Comparison of ENCODE assay signal across 9 cellular contexts in the genomic region with DNA sequence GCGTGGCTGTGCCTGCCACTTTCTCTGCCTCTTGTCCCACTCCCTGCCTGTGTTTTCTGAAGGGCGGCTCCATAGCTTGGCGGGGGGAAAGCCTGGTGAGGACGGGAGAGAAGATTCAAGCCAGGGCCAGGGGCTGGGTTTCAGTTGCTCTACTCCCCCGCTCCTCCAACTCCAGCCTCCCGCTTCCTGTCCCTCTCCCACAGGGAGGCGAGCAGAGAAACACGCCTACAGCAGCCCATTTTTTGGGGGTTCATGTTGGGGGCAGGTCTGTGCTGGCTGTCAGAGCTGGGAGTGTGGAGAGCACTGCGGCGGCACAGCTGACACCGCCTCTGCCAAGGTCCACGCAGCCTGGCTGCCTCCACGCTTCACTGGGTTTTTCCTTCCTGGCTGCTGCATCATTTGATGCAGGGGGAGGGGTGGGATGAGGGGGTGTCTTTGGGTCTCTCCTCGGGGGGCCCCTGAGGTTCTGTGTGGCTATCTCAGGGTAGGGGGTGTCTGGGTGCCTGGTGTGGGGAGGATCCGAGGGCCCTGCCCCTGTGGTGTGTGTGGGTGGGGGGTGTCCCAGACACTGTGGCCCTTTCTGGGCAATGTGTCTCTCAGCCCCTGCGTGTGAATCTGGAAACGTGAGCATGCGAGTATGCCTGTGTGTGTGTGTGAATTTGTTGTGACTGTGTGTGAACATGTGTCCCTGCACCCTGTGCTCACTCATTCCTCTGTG. TPM values are rescaled to one million over a fixed set of nuclear protein-coding genes. Genes with fewer than 3 reads are reported as not detected.
DNase-seq lines count a peak whose midpoint lies in the region; ATAC-seq and TF ChIP-seq lines count a peak whose summit lies in the region.
"Had no signal": no experiment of that assay in that cellular context is flagged by ENCODE, and none has a peak within 500 bp of the region (broad histone marks: within the 10 kb centered on the region; RNA-seq: fewer than 3 reads in every experiment).

No MANE protein-coding gene starts in this region.

- H3K27me3 Mint-ChIP-seq in MCF 10A (ENCODE audit: insufficient read depth, unreplicated experiment): no peaks in the 10 kb centered on the region
- H3K27me3 Mint-ChIP-seq in effector memory CD8-positive, alpha-beta T cell: peaks cover 37 to 76% of the 10 kb centered on the region in 2 donors

- in situ Hi-C loops in mammary epithelial cell (cut with MboI; ENCODE audit: low sequenced_read_pairs in 2 of 2): no loop called here

- no peak for TF ChIP-seq CTCF in MCF 10A (IDR thresholded peaks at IDR 0.05; ENCODE audit: unreplicated experiment)
- TF ChIP-seq CTCF in mammary epithelial cell (conservative IDR thresholded peaks at IDR 0.05 in 1 of 2, IDR thresholded peaks at IDR 0.05 in 1 of 2; ENCODE audit: extremely low read depth in 1 of 2, insufficient read depth in 1 of 2, low read depth in 1 of 2, low read length in 2 of 2): no peak
- TF ChIP-seq CTCF in hepatocyte (IDR thresholded peaks at IDR 0.05; ENCODE audit: poor library complexity): no peak
- no peak for TF ChIP-seq CTCF in thyroid gland (IDR thresholded peaks at IDR 0.05)
- TF ChIP-seq CTCF in colonic mucosa (IDR thresholded peaks at IDR 0.05): no peak

- TF ChIP-seq POLR2A in thyroid gland (IDR thresholded peaks at IDR 0.05): peak; percentile 6 to 53

- no peaks in the 10 kb centered on the region for H3K9me3 Mint-ChIP-seq in MCF 10A (ENCODE audit: unreplicated experiment)
- no peaks in the 10 kb centered on the region for H3K9me3 Mint-ChIP-seq in effector memory CD8-positive, alpha-beta T cell

- H4K20me1 ChIP-seq in mammary epithelial cell (ENCODE audit: insufficient read depth, low read length): no peaks in the 10 kb centered on the region
- H4K20me1 ChIP-seq in hepatocyte (ENCODE audit: insufficient read depth, poor library complexity, severe bottlenecking): no peaks in the 10 kb centered on the region

- dilution Hi-C loops in mammary epithelial cell (cut with HindIII; ENCODE audit: low sequenced_read_pairs): no loop called here

- no peak for ATAC-seq in effector memory CD8-positive, alpha-beta T cell (replicated peaks)
- ATAC-seq in HG02588 (IDR thresholded peaks at IDR 0.05; ENCODE audit: unreplicated experiment): no peak

- H3K9ac ChIP-seq in mammary epithelial cell (ENCODE audit: insufficient read depth, low read length): no peak overlapping the region
- H3K9ac ChIP-seq in colonic mucosa (ENCODE audit: low read depth in 2 of 2, low read length in 2 of 2): peak overlapping the region in 1 of 2 donors; percentile 2

- H3K79me2 ChIP-seq in mammary epithelial cell (ENCODE audit: insufficient read depth, low read length): no peaks in the 10 kb centered on the region
- H3K79me2 ChIP-seq in hepatocyte: no peaks in the 10 kb centered on the region

- POLR2A ChIA-PET in MCF 10A (lab: Yijun Ruan, JAX): interaction anchor here (2.1 kb wide), 1 partner anchor 10 kb away, joined by 10 read pairs; a partner anchor contains a TSS

- peak overlapping the region; percentile 68 for H3K27ac Mint-ChIP-seq in MCF 10A (ENCODE audit: low read depth, unreplicated experiment)
- no peak overlapping the region for H3K27ac Mint-ChIP-seq in effector memory CD8-positive, alpha-beta T cell

- H3K4me1 ChIP-seq in mammary epithelial cell (ENCODE audit: insufficient read depth, low read length) (peaks cover 36% of the 10 kb centered on the region), SJCRH30 (peaks cover 80% of the 10 kb centered on the region), hepatocyte (ENCODE audit: insufficient read depth) (peaks cover 13% of the 10 kb centered on the region), thyroid gland (peaks cover 37 to 48% of the 10 kb centered on the region in 2 donors), colonic mucosa (no peaks in the 10 kb centered on the region)

- 68% methylated on average over 8 of the region's 18 CpGs for WGBS in mammary epithelial cell (ENCODE audit: low coverage, missing lambda C conversion rate)
- WGBS in hepatocyte (ENCODE audit: low lambda C conversion rate, missing lambda C conversion rate): 71% methylated on average over 18 of the region's 18 CpGs
- WGBS in thyroid gland, 2 donors: 14 to 23% methylated on average over 11 to 15 of the region's 18 CpGs

- CTCF ChIA-PET in MCF 10A (lab: Yijun Ruan, JAX) (interaction anchor here (2.1 kb wide), 1 partner anchor 77 kb away, joined by 6 read pairs; no protein-coding TSS in a partner anchor), mammary epithelial cell (lab: Charles Lee; ENCODE audit: low non-redundant PET) (no interaction called here)

- no peak overlapping the region for H3K27ac ChIP-seq in mammary epithelial cell (ENCODE audit: insufficient read depth, low read depth, low read length)
- H3K27ac ChIP-seq in SJCRH30: peak overlapping the region; percentile 89
- peak overlapping the region; percentile 27 for H3K27ac ChIP-seq in hepatocyte
- H3K27ac ChIP-seq in thyroid gland: peak overlapping the region; percentile 88 to 93 (median 91)
- H3K27ac ChIP-seq in colonic mucosa: no peak overlapping the region

- H3K9me3 ChIP-seq in mammary epithelial cell (replicated peaks; ENCODE audit: insufficient read depth, low read length) (no peaks in the 10 kb centered on the region), SJCRH30 (replicated peaks) (no peaks in the 10 kb centered on the region), hepatocyte (ENCODE audit: low read depth) (no peaks in the 10 kb centered on the region), thyroid gland (no peaks in the 10 kb centered on the region), colonic mucosa (no peaks in the 10 kb centered on the region)
- H3K9me3 ChIP-seq: tibial artery had no signal

- no TSS peak for BruUV-seq in MCF 10A (replicated peaks; lab: Mats Ljungman, UMichigan)
- BruUV-seq in mammary epithelial cell (replicated peaks; lab: Mats Ljungman, UMichigan): no TSS peak

- DNase-seq in MCF 10A (ENCODE audit: unreplicated experiment): no peak
- DNase-seq in mammary epithelial cell: no peak
- DNase-seq in SJCRH30: peak; percentile 60 to 62
- no peak for DNase-seq in hepatocyte (ENCODE audit: low spot score)
- peak; percentile 82 to 85 for DNase-seq in thyroid gland
- DNase-seq in effector memory CD8-positive, alpha-beta T cell: no peak
- DNase-seq in colonic mucosa: no peak

- H3K36me3 ChIP-seq in mammary epithelial cell (ENCODE audit: insufficient read depth, low read length): no peaks in the 10 kb centered on the region
- H3K36me3 ChIP-seq in SJCRH30: no peaks in the 10 kb centered on the region
- H3K36me3 ChIP-seq in hepatocyte (replicated peaks; ENCODE audit: insufficient read depth, low read depth): no peaks in the 10 kb centered on the region
- no peaks in the 10 kb centered on the region for H3K36me3 ChIP-seq in thyroid gland
- H3K36me3 ChIP-seq in colonic mucosa: no peaks in the 10 kb centered on the region
- H3K36me3 ChIP-seq: tibial artery had no signal

- H3K4me2 ChIP-seq in mammary epithelial cell (ENCODE audit: insufficient read depth, low read depth, low read length) (no peak overlapping the region), hepatocyte (no peak overlapping the region)

- H3K27me3 ChIP-seq in mammary epithelial cell (ENCODE audit: insufficient read depth, low read length) (no peaks in the 10 kb centered on the region), SJCRH30 (no peaks in the 10 kb centered on the region), hepatocyte (no peaks in the 10 kb centered on the region), thyroid gland (no peaks in the 10 kb centered on the region), colonic mucosa (no peaks in the 10 kb centered on the region)
- H3K27me3 ChIP-seq: tibial artery had no signal

- H3K36me3 Mint-ChIP-seq in MCF 10A (ENCODE audit: insufficient read depth, unreplicated experiment): peaks cover 6% of the 10 kb centered on the region
- no peaks in the 10 kb centered on the region for H3K36me3 Mint-ChIP-seq in effector memory CD8-positive, alpha-beta T cell (ENCODE audit: insufficient read depth)

- H3K4me1 Mint-ChIP-seq in MCF 10A (ENCODE audit: insufficient read depth, unreplicated experiment): peaks cover 50% of the 10 kb centered on the region
- peaks cover 0 to 8% of the 10 kb centered on the region in 2 donors for H3K4me1 Mint-ChIP-seq in effector memory CD8-positive, alpha-beta T cell (ENCODE audit: low read depth in 2 of 2)

- H3K4me3 Mint-ChIP-seq in MCF 10A (ENCODE audit: unreplicated experiment): no peak overlapping the region
- H3K4me3 Mint-ChIP-seq in effector memory CD8-positive, alpha-beta T cell: no peak overlapping the region

- intact Hi-C loops in MCF 10A (cut with micrococcal nuclease) (no loop called here), mammary epithelial cell (cut with micrococcal nuclease) (no loop called here), thyroid gland (cut with DNase I) (no loop called here), colonic mucosa (cut with DNase I) (no loop called here)

- H2AFZ ChIP-seq in mammary epithelial cell (ENCODE audit: low read depth, low read length) (no peak overlapping the region), hepatocyte (no peak overlapping the region)

- H3K9me2 ChIP-seq in hepatocyte (replicated peaks; ENCODE audit: insufficient read depth): no peaks in the 10 kb centered on the region

- H3K4me3 ChIP-seq in mammary epithelial cell (replicated peaks in 1 of 3; ENCODE audit: insufficient read depth in 1 of 3, low read depth in 2 of 3, low read length in 3 of 3) (no peak overlapping the region), SJCRH30 (peak overlapping the region; percentile 48), hepatocyte (no peak overlapping the region), thyroid gland (replicated peaks in 1 of 3) (no peak overlapping the region), colonic mucosa (no peak overlapping the region)

RNA-seq across cellular contexts. Expression of a gene that starts 10.7 kb away (rescaled TPM):
- 27.4 and 52.3 TPM in 2 replicates for total RNA-seq in MCF 10A (2022)
- total RNA-seq in mammary epithelial cell: 1 to 10 TPM; 1.8 to 2.7 TPM
- polyA plus RNA-seq in mammary epithelial cell: 1.2 TPM
- polyA minus RNA-seq in mammary epithelial cell: not detected
- 45.7 and 49.0 TPM in 2 replicates for total RNA-seq in SJCRH30 (2014; rRNA removed; shearing (Covaris generic))
- 0.28 and 0.77 TPM in 2 replicates for total RNA-seq in hepatocyte
- polyA plus RNA-seq in hepatocyte: 1.2 and 1.5 TPM in 2 replicates
- total RNA-seq in thyroid gland: 1 to 10 TPM in 1 of 4 donors, under 1 TPM in 1, not detected in 2; 0.34 to 1.6 TPM
- 1 to 10 TPM in 1 of 2 donors, under 1 TPM in 1; 0.66 to 4.9 TPM for total RNA-seq in colonic mucosa

RNA-seq across cellular contexts. Expression of a gene that starts 30.5 kb away (rescaled TPM):
- total RNA-seq in MCF 10A (2022): 2,379 and 3,360 TPM in 2 replicates
- total RNA-seq in mammary epithelial cell: 1,000 to 10,000 TPM; 2,215 to 3,387 TPM
- polyA plus RNA-seq in mammary epithelial cell: 3,281 TPM
- 4,390 TPM for polyA minus RNA-seq in mammary epithelial cell
- 1.5 and 2.8 TPM in 2 replicates for total RNA-seq in SJCRH30 (2014; rRNA removed; shearing (Covaris generic))
- total RNA-seq in hepatocyte: 12.6 and 27.1 TPM in 2 replicates
- 33.3 and 80.2 TPM in 2 replicates for polyA plus RNA-seq in hepatocyte
- total RNA-seq in thyroid gland: 100 to 1,000 TPM; 333 to 826 (median 460) TPM
- total RNA-seq in colonic mucosa: 1 to 10 TPM; 2.1 to 4.0 TPM

Comparison
In these comparisons a context has a peak if more than half of its experiments do, and no peak if none do; other contexts are left out.
1. DNase-seq: peak in SJCRH30 (2 of 2) and thyroid gland (2 of 2); none in MCF 10A (single experiment), mammary epithelial cell (single experiment), hepatocyte (single experiment), effector memory CD8-positive, alpha-beta T cell (0 of 3) and colonic mucosa (single experiment).
2. H3K27ac ChIP-seq: peak in SJCRH30 (single experiment), hepatocyte (single experiment) and thyroid gland (3 of 3); none in mammary epithelial cell (single experiment) and colonic mucosa (single experiment).
3. RNA of a gene that starts 30.5 kb away (total RNA-seq): 2,215 to 3,387 TPM in mammary epithelial cell, 2,379 to 3,360 TPM in MCF 10A and 333 to 826 TPM in thyroid gland; 12.6 to 27.1 TPM in hepatocyte, 2.1 to 4.0 TPM in colonic mucosa and 1.5 to 2.8 TPM in SJCRH30; every median in the first group is over 10 times any median in the second.